In genomic region chr5:135493406-135494180, GRCh38 we compare ENCODE assay signal across 11 cellular contexts. TPM values are rescaled to one million over a fixed set of nuclear protein-coding genes. Genes with fewer than 3 reads are reported as not detected.
DNase-seq lines count a peak whose midpoint lies in the region; ATAC-seq and TF ChIP-seq lines count a peak whose summit lies in the region.
"Had no signal": no experiment of that assay in that cellular context is flagged by ENCODE, and none has a peak within 500 bp of the region (broad histone marks: within the 10 kb centered on the region; RNA-seq: fewer than 3 reads in every experiment).

No MANE protein-coding gene starts in this region.

- ATAC-seq in activated naive CD4-positive, alpha-beta T cell treated with anti-CD3 and anti-CD28 coated beads, Interleukin-2, amount 50 U/mL, for 72 hours = peak; percentile 18 to 79

- H3K27me3 ChIP-seq in vagina (no peaks in the 10 kb centered on the region), hepatocyte (peaks cover 72% of the 10 kb centered on the region)

- CTCF ChIA-PET in activated naive CD4-positive, alpha-beta T cell treated with anti-CD3 and anti-CD28 coated beads, Interleukin-2, amount 10 ng/mL, durations not matched to agents 7 days and 5 days (lab: Charles Lee) = interaction anchor here (1.6 kb wide), 1 partner anchor 58 kb away, joined by 8 read pairs; no protein-coding TSS in a partner anchor

- 81% methylated on average over 8 of the region's 8 CpGs for WGBS in hepatocyte (ENCODE audit: low lambda C conversion rate, missing lambda C conversion rate)

- H4K20me1 ChIP-seq in hepatocyte (ENCODE audit: insufficient read depth, poor library complexity, severe bottlenecking) = no peaks in the 10 kb centered on the region

- H3K9me3 Mint-ChIP-seq in activated naive CD4-positive, alpha-beta T cell treated with anti-CD3 and anti-CD28 coated beads, Interleukin-2, amount 50 U/mL, for 72 hours = no peaks in the 10 kb centered on the region
- no peaks in the 10 kb centered on the region for H3K9me3 Mint-ChIP-seq in activated naive CD4-positive, alpha-beta T cell treated with anti-CD3 and anti-CD28 coated beads, Interleukin-2, amount 10 ng/mL, durations not matched to agents 7 days and 5 days
- no peaks in the 10 kb centered on the region for H3K9me3 Mint-ChIP-seq in mesothelial cell of epicardium

- no peak overlapping the region for H2AFZ ChIP-seq in hepatocyte

- peaks cover 42% of the 10 kb centered on the region for H3K4me1 ChIP-seq in vagina
- peaks cover 29% of the 10 kb centered on the region for H3K4me1 ChIP-seq in hepatocyte (ENCODE audit: insufficient read depth)

- TF ChIP-seq POLR2A in vagina (IDR thresholded peaks at IDR 0.05) = no peak

- H3K9me2 ChIP-seq in hepatocyte (replicated peaks; ENCODE audit: insufficient read depth) = no peaks in the 10 kb centered on the region

- peaks cover 89% of the 10 kb centered on the region for H3K27me3 Mint-ChIP-seq in activated naive CD4-positive, alpha-beta T cell treated with anti-CD3 and anti-CD28 coated beads, Interleukin-2, amount 10 ng/mL, durations not matched to agents 7 days and 5 days
- H3K27me3 Mint-ChIP-seq in mesothelial cell of epicardium (ENCODE audit: low read depth) = peaks cover 90% of the 10 kb centered on the region

- no peaks in the 10 kb centered on the region for H3K9me3 ChIP-seq in vagina
- H3K9me3 ChIP-seq in hepatocyte (ENCODE audit: low read depth) = no peaks in the 10 kb centered on the region
- H3K9me3 ChIP-seq: neutrophil had no signal

- H3K4me3 ChIP-seq in vagina = no peak overlapping the region
- no peak overlapping the region for H3K4me3 ChIP-seq in hepatocyte

- no peak overlapping the region for H3K4me3 Mint-ChIP-seq in activated naive CD4-positive, alpha-beta T cell treated with anti-CD3 and anti-CD28 coated beads, Interleukin-2, amount 10 ng/mL, durations not matched to agents 7 days and 5 days
- no peak overlapping the region for H3K4me3 Mint-ChIP-seq in mesothelial cell of epicardium

- no peak overlapping the region for H3K27ac Mint-ChIP-seq in activated naive CD4-positive, alpha-beta T cell treated with anti-CD3 and anti-CD28 coated beads, Interleukin-2, amount 50 U/mL, for 72 hours
- H3K27ac Mint-ChIP-seq in activated naive CD4-positive, alpha-beta T cell treated with anti-CD3 and anti-CD28 coated beads, Interleukin-2, amount 10 ng/mL, durations not matched to agents 7 days and 5 days = no peak overlapping the region
- no peak overlapping the region for H3K27ac Mint-ChIP-seq in mesothelial cell of epicardium

- no peak for TF ChIP-seq CTCF in vagina (IDR thresholded peaks at IDR 0.05)
- TF ChIP-seq CTCF in mesothelial cell of epicardium (IDR thresholded peaks at IDR 0.05; ENCODE audit: unreplicated experiment) = no peak
- no peak for TF ChIP-seq CTCF in hepatocyte (IDR thresholded peaks at IDR 0.05; ENCODE audit: poor library complexity)

- intact Hi-C loops in vagina (cut with DNase I) = no loop called here

- H3K27ac ChIP-seq in vagina (peak overlapping the region; percentile 17), hepatocyte (no peak overlapping the region)
- H3K27ac ChIP-seq: neutrophil had no signal

- no peak overlapping the region for H3K4me2 ChIP-seq in hepatocyte

- no peaks in the 10 kb centered on the region for H3K79me2 ChIP-seq in hepatocyte

- H3K36me3 Mint-ChIP-seq in activated naive CD4-positive, alpha-beta T cell treated with anti-CD3 and anti-CD28 coated beads, Interleukin-2, amount 50 U/mL, for 72 hours = peaks cover 0 to 6% of the 10 kb centered on the region in 2 donors
- peaks cover 2% of the 10 kb centered on the region for H3K36me3 Mint-ChIP-seq in activated naive CD4-positive, alpha-beta T cell treated with anti-CD3 and anti-CD28 coated beads, Interleukin-2, amount 10 ng/mL, durations not matched to agents 7 days and 5 days
- H3K36me3 Mint-ChIP-seq in mesothelial cell of epicardium = no peaks in the 10 kb centered on the region

- H3K36me3 ChIP-seq in vagina = no peaks in the 10 kb centered on the region
- H3K36me3 ChIP-seq in hepatocyte (replicated peaks; ENCODE audit: insufficient read depth, low read depth) = no peaks in the 10 kb centered on the region
- H3K36me3 ChIP-seq: neutrophil had no signal

- peaks cover 5% of the 10 kb centered on the region for H3K4me1 Mint-ChIP-seq in activated naive CD4-positive, alpha-beta T cell treated with anti-CD3 and anti-CD28 coated beads, Interleukin-2, amount 10 ng/mL, durations not matched to agents 7 days and 5 days
- peaks cover 30% of the 10 kb centered on the region for H3K4me1 Mint-ChIP-seq in mesothelial cell of epicardium

- no peak for DNase-seq in activated naive CD4-positive, alpha-beta T cell treated with anti-CD3 and anti-CD28 coated beads, Interleukin-2, amount 50 U/mL, for 72 hours (ENCODE audit: low spot score in 2 of 2)
- DNase-seq in activated naive CD4-positive, alpha-beta T cell treated with anti-CD3 and anti-CD28 coated beads, Interleukin-2, amount 10 ng/mL, durations not matched to agents 7 days and 5 days = no peak
- DNase-seq in SKM-1 (lab: John Stamatoyannopoulos, UW; ENCODE audit: unreplicated experiment) = peak; percentile 54
- peak; percentile 89 for DNase-seq in fibroblast of the conjunctiva (ENCODE audit: low read depth)
- DNase-seq in vagina (ENCODE audit: extremely low spot score in 2 of 2) = peak in 1 of 2 donors; percentile 93
- DNase-seq in mesothelial cell of epicardium (ENCODE audit: low spot score in 2 of 2, unreplicated experiment in 2 of 2) = no peak
- no peak for DNase-seq in hepatocyte (ENCODE audit: low spot score)
- DNase-seq in Ammon's horn (ENCODE audit: low spot score) = no peak
- DNase-seq: NCI-H524 had no signal

RNA-seq across cellular contexts. Expression of gene TIFAB, which starts 41.4 kb away (rescaled TPM):
- total RNA-seq in activated naive CD4-positive, alpha-beta T cell treated with anti-CD3 and anti-CD28 coated beads, Interleukin-2, amount 50 U/mL, for 72 hours = not detected
- total RNA-seq in vagina = not detected
- not detected in 3 replicates for total RNA-seq in mesothelial cell of epicardium
- not detected in 2 replicates for total RNA-seq in hepatocyte
- polyA plus RNA-seq in hepatocyte = not detected in 2 replicates
- total RNA-seq: A673 had no signal

RNA-seq across cellular contexts. Expression of gene NEUROG1, which starts 42.2 kb away (rescaled TPM):
- total RNA-seq in activated naive CD4-positive, alpha-beta T cell treated with anti-CD3 and anti-CD28 coated beads, Interleukin-2, amount 50 U/mL, for 72 hours = not detected
- not detected for total RNA-seq in vagina
- total RNA-seq in mesothelial cell of epicardium = not detected in 3 replicates
- not detected in 2 replicates for total RNA-seq in hepatocyte
- polyA plus RNA-seq in hepatocyte = not detected in 2 replicates
- total RNA-seq: A673 had no signal

RNA-seq across cellular contexts. Expression of gene DCANP1, which starts 46.4 kb away (rescaled TPM):
- not detected for total RNA-seq in activated naive CD4-positive, alpha-beta T cell treated with anti-CD3 and anti-CD28 coated beads, Interleukin-2, amount 50 U/mL, for 72 hours
- total RNA-seq in vagina = not detected
- not detected in 3 replicates for total RNA-seq in mesothelial cell of epicardium
- total RNA-seq in hepatocyte = not detected in 2 replicates
- not detected in 2 replicates for polyA plus RNA-seq in hepatocyte
- total RNA-seq: A673 had no signal

Comparison
In these comparisons a context has a peak if more than half of its experiments do, and no peak if none do; other contexts are left out.
1. DNase-seq: peak in SKM-1 (single experiment) and fibroblast of the conjunctiva (single experiment); none in activated naive CD4-positive, alpha-beta T cell treated with anti-CD3 and anti-CD28 coated beads, Interleukin-2, amount 50 U/mL, for 72 hours (0 of 2), activated naive CD4-positive, alpha-beta T cell treated with anti-CD3 and anti-CD28 coated beads, Interleukin-2, amount 10 ng/mL, durations not matched to agents 7 days and 5 days (single experiment), mesothelial cell of epicardium (0 of 2), hepatocyte (single experiment) and Ammon's horn (single experiment).